26 cellular contexts compared by ENCODE assay signal in the genomic region with DNA sequence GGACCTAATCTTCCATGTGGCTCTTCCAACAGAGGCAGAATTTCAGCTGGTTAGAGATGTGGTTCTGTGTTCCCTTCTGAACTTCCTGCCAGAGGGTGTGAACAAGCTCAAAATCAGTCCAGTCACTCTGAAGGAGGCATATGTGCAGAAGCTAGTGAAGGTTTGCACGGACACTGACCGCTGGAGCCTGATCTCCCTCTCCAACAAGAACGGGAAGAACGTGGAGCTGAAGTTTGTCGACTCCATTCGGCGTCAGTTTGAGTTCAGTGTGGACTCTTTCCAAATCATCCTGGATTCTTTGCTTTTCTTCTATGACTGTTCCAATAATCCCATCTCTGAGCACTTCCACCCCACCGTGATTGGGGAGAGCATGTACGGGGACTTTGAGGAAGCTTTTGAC.
"Had no signal": no experiment of that assay in that cellular context is flagged by ENCODE, and none has a peak within 500 bp of the region (broad histone marks: within the 10 kb centered on the region; RNA-seq: fewer than 3 reads in every experiment).

No MANE protein-coding gene starts in this region.

- H3K27ac Mint-ChIP-seq: activated CD4-positive, alpha-beta T cell treated with anti-CD3 and anti-CD28 coated beads, Interleukin-2, amount 10 ng/mL, durations not matched to agents 7 days and 5 days; activated naive CD4-positive, alpha-beta T cell treated with anti-CD3 and anti-CD28 coated beads for 36 hours; activated naive CD8-positive, alpha-beta T cell treated with anti-CD3 and anti-CD28 coated beads, Interleukin-2, amount 10 ng/mL, durations not matched to agents 7 days and 5 days; activated T-cell treated with anti-CD3 and anti-CD28 coated beads, Interleukin-2, amount 50 U/mL, for 72 hours had no signal

- H3K27me3 Mint-ChIP-seq: activated CD4-positive, alpha-beta memory T cell treated with anti-CD3 and anti-CD28 coated beads, Interleukin-2, amount 10 ng/mL, durations not matched to agents 7 days and 5 days; activated naive CD8-positive, alpha-beta T cell treated with anti-CD3 and anti-CD28 coated beads, Interleukin-2, amount 10 ng/mL, durations not matched to agents 7 days and 5 days had no signal

- ATAC-seq: right lobe of liver, upper lobe of right lung had no signal

- H3K4me3 Mint-ChIP-seq: activated CD4-positive, alpha-beta memory T cell treated with anti-CD3 and anti-CD28 coated beads, Interleukin-2, amount 10 ng/mL, durations not matched to agents 7 days and 5 days; activated CD4-positive, alpha-beta T cell treated with anti-CD3 and anti-CD28 coated beads, Interleukin-2, amount 10 ng/mL, durations not matched to agents 7 days and 5 days; activated naive CD4-positive, alpha-beta T cell treated with anti-CD3 and anti-CD28 coated beads for 36 hours; activated naive CD8-positive, alpha-beta T cell treated with anti-CD3 and anti-CD28 coated beads, Interleukin-2, amount 10 ng/mL, durations not matched to agents 7 days and 5 days; activated T-cell treated with anti-CD3 and anti-CD28 coated beads, Interleukin-2, amount 50 U/mL, for 72 hours; neural crest cell had no signal

- H3K4me1 Mint-ChIP-seq: neural crest cell had no signal

- DNase-seq: activated CD4-positive, alpha-beta memory T cell treated with anti-CD3 and anti-CD28 coated beads, Interleukin-2, amount 10 ng/mL, durations not matched to agents 7 days and 5 days; activated CD4-positive, alpha-beta T cell treated with anti-CD3 and anti-CD28 coated beads for 1 hour; activated CD4-positive, alpha-beta T cell treated with anti-CD3 and anti-CD28 coated beads, Interleukin-2, amount 10 ng/mL, durations not matched to agents 7 days and 5 days; activated effector memory CD4-positive, alpha-beta T cell treated with Interleukin-2 at 50 U/mL for 16 hours; activated naive CD4-positive, alpha-beta T cell treated with anti-CD3 and anti-CD28 coated beads for 36 hours; activated naive CD8-positive, alpha-beta T cell treated with anti-CD3 and anti-CD28 coated beads, Interleukin-2, amount 10 ng/mL, durations not matched to agents 7 days and 5 days; activated T-cell treated with anti-CD3 and anti-CD28 coated beads, Interleukin-2, amount 50 U/mL, for 72 hours; amniotic stem cell; central memory CD4-positive, alpha-beta T cell; dermis blood vessel endothelial cell; effector CD4-positive, alpha-beta T cell; esophagus squamous epithelium; foreskin melanocyte; islet precursor cell; left cardiac atrium; mammary epithelial cell; nucleus accumbens; right lobe of liver; stimulated activated CD4-positive, alpha-beta T cell treated with anti-CD3 and anti-CD28 coated beads, Interleukin-12 subunit alpha, Interleukin-12 subunit beta, amount 100 ng/mL, for 4 hours; stimulated activated CD4-positive, alpha-beta T cell treated with anti-CD3 and anti-CD28 coated beads, Interleukin-4, amount 100 ng/mL, for 24 hours; stomach; T-helper 2 cell; thyroid gland; upper lobe of right lung had no signal

- H3K9me3 Mint-ChIP-seq: activated CD4-positive, alpha-beta memory T cell treated with anti-CD3 and anti-CD28 coated beads, Interleukin-2, amount 10 ng/mL, durations not matched to agents 7 days and 5 days; activated CD4-positive, alpha-beta T cell treated with anti-CD3 and anti-CD28 coated beads, Interleukin-2, amount 10 ng/mL, durations not matched to agents 7 days and 5 days; activated naive CD4-positive, alpha-beta T cell treated with anti-CD3 and anti-CD28 coated beads for 36 hours; activated naive CD8-positive, alpha-beta T cell treated with anti-CD3 and anti-CD28 coated beads, Interleukin-2, amount 10 ng/mL, durations not matched to agents 7 days and 5 days; activated T-cell treated with anti-CD3 and anti-CD28 coated beads, Interleukin-2, amount 50 U/mL, for 72 hours; neural crest cell; stimulated activated effector memory CD8-positive, alpha-beta T cell treated with anti-CD3 and anti-CD28 coated beads, Interleukin-12 subunit alpha, Interleukin-12 subunit beta, amount 100 ng/mL, for 72 hours had no signal
